In the genomic region with DNA sequence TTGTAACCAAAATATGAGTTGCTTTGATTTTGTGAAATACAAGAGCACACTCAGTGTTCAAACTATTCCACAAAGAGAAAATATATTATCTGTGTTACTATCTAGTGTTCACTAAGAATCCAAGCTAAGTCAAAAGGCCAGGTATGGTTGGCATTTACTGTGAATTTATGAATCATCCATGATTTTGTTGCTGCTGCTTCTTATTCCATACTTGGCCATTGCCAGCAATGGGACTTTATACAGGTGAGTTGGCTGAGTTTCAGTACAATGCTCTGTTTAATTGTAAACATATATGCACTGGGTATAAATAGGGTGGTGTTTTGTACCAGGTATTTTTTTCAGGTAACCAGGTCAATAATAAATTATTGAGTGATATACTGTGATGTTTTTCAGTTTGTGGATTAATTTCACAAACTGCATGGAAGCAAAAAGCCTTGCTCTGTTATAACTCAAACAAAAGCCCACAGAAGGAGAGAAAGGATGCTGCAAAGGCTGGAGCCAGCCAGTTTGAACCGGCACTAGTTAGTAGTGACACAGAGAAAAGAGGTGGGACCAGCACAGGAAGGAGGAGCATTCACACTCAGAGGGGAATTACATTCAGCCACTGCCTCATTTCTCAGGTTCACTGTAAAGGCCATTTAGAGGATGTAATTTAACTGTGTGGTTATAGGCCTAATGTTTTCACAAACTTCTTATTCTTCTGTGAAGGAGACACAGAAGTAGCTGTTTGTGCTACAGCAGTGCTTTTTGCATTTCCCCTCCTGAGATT, we compare ENCODE assay signal across 8 cellular contexts.
DNase-seq lines count a peak whose midpoint lies in the region; ATAC-seq, FAIRE-seq and TF ChIP-seq lines count a peak whose summit lies in the region.

No MANE protein-coding gene starts in this region.

- H3K9me3 ChIP-seq in CD4-positive, alpha-beta T cell (ENCODE audit: control insufficient read depth, low read length), result no peaks in the 10 kb centered on the region
- H3K9me3 ChIP-seq in GM12878 (replicated peaks; ENCODE audit: control insufficient read depth, insufficient read depth, low read length) (no peaks in the 10 kb centered on the region), mesodermal cell (ENCODE audit: control insufficient read depth, low read length) (no peaks in the 10 kb centered on the region), ascending aorta (no peaks in the 10 kb centered on the region)

- RAD21 ChIA-PET in GM12878 (lab: Charles Lee; ENCODE audit: unreplicated experiment), result interaction anchor here (0.6 to 6.2 kb wide), 4 partner anchors 8 to 444 kb away, joined by 3 to 32 read pairs (median 10); a partner anchor contains a TSS

- no peak overlapping the region for H3K4me2 ChIP-seq in GM12878 (ENCODE audit: control insufficient read depth, insufficient read depth)

- no peak for TF ChIP-seq RAD21 in GM12878 (IDR thresholded peaks at IDR 0.05; ENCODE audit: insufficient read depth, low read depth, low read length)

- no peak overlapping the region for H3K4me3 ChIP-seq in GM12878
- no peak overlapping the region for H3K4me3 ChIP-seq in mesodermal cell (ENCODE audit: extremely low read depth, insufficient read depth, low read length, poor library complexity, severe bottlenecking)
- no peak overlapping the region for H3K4me3 ChIP-seq in ascending aorta

- SMC1A ChIA-PET in GM12878 (lab: Charles Lee; ENCODE audit: uncharacterized antibody, unreplicated experiment), result interaction anchor here (1.0 to 3.0 kb wide), 6 partner anchors 9 to 479 kb away, joined by 3 to 18 read pairs (median 5); a partner anchor contains a TSS

- H3K4me1 ChIP-seq in GM12878 (ENCODE audit: control insufficient read depth, insufficient read depth, low read length) (no peaks in the 10 kb centered on the region), mesodermal cell (ENCODE audit: control insufficient read depth, insufficient read depth, low read length, poor library complexity, severe bottlenecking) (peaks cover 6% of the 10 kb centered on the region), ascending aorta (peaks cover 0 to 2% of the 10 kb centered on the region in 2 donors)

- no peaks in the 10 kb centered on the region for H3K79me2 ChIP-seq in GM12878 (ENCODE audit: control insufficient read depth, insufficient read depth, low read length)

- ATAC-seq in CD4-positive, alpha-beta T cell (ENCODE audit: poor library complexity), result peak; percentile 98
- ATAC-seq in GM19025 (IDR thresholded peaks at IDR 0.05; ENCODE audit: low read depth, unreplicated experiment), result peak; percentile 99
- peak; percentile 95 for ATAC-seq in HG03060 (IDR thresholded peaks at IDR 0.05; ENCODE audit: low read depth, unreplicated experiment)
- ATAC-seq in GM12878, result peak; percentile 100

- in situ Hi-C loops in GM12878 (cut with MboI), result no loop called here

- H3K36me3 ChIP-seq in GM12878 (ENCODE audit: control insufficient read depth in 2 of 2, insufficient read depth in 2 of 2, low read length in 1 of 2) (no peaks in the 10 kb centered on the region), mesodermal cell (ENCODE audit: control insufficient read depth, insufficient read depth, low read length) (no peaks in the 10 kb centered on the region), ascending aorta (no peaks in the 10 kb centered on the region)

- peak overlapping the region; percentile 62 for H2AFZ ChIP-seq in GM12878 (ENCODE audit: control insufficient read depth, low read depth, low read length)

- no peaks in the 10 kb centered on the region for H4K20me1 ChIP-seq in GM12878 (ENCODE audit: control insufficient read depth, insufficient read depth)

- peak overlapping the region; percentile 31 for H3K27ac Mint-ChIP-seq in CD4-positive, alpha-beta T cell

- peaks cover under 1% of the 10 kb centered on the region for H3K27me3 Mint-ChIP-seq in CD4-positive, alpha-beta T cell

- no peak overlapping the region for H3K9ac ChIP-seq in GM12878 (ENCODE audit: control insufficient read depth, insufficient read depth, low read length)

- intact Hi-C loops in CD4-positive, alpha-beta T cell (cut with DNase I, micrococcal nuclease), result no loop called here
- intact Hi-C loops in GM12878 (cut with micrococcal nuclease; ENCODE audit: unreplicated experiment) (loop anchor here (5.0 kb wide), 1 partner anchor 137 kb away; no protein-coding TSS in a partner anchor), ascending aorta (cut with DNase I) (no loop called here)

- TF ChIP-seq CTCF in CD4-positive, alpha-beta T cell (IDR thresholded peaks at IDR 0.05), result no peak
- TF ChIP-seq CTCF in GM12878 (IDR thresholded peaks at IDR 0.05 in 2 of 3, conservative IDR thresholded peaks at IDR 0.05 in 1 of 3; ENCODE audit: control insufficient read depth in 2 of 3, extremely low read depth in 1 of 3, insufficient read depth in 1 of 3, low read depth in 3 of 3, low read length in 3 of 3) (no peak), ascending aorta (IDR thresholded peaks at IDR 0.05) (no peak)

- peak in 5 of 10 experiments; percentile 1 to 18 (median 8) for DNase-seq in CD4-positive, alpha-beta T cell
- peak; percentile 22 to 35 for DNase-seq in NCI-H446 (lab: John Stamatoyannopoulos, UW)
- peak; percentile 73 for DNase-seq in GM12878 (ENCODE audit: low read depth, low spot score)
- DNase-seq in urothelium cell line (ENCODE audit: low spot score), result peak; percentile 9
- no peak for DNase-seq in ascending aorta (ENCODE audit: low spot score in 2 of 2)

- H3K36me3 Mint-ChIP-seq in CD4-positive, alpha-beta T cell (ENCODE audit: low read depth), result no peaks in the 10 kb centered on the region

- H3K27me3 ChIP-seq in CD4-positive, alpha-beta T cell (ENCODE audit: control insufficient read depth, insufficient read depth, low read length), result no peaks in the 10 kb centered on the region
- H3K27me3 ChIP-seq in GM12878 (replicated peaks in 1 of 2; ENCODE audit: control insufficient read depth in 2 of 2, insufficient read depth in 2 of 2, low read length in 1 of 2), result no peaks in the 10 kb centered on the region
- H3K27me3 ChIP-seq in ascending aorta, result no peaks in the 10 kb centered on the region

- H3K27ac ChIP-seq in CD4-positive, alpha-beta T cell (ENCODE audit: low read depth, low read length), result no peak overlapping the region
- H3K27ac ChIP-seq in GM12878 (ENCODE audit: control insufficient read depth, insufficient read depth) (no peak overlapping the region), mesodermal cell (ENCODE audit: low read depth, low read length, severe bottlenecking) (peak overlapping the region; percentile 64), ascending aorta (no peak overlapping the region)

- TF ChIP-seq EP300 in GM12878 (IDR thresholded peaks at IDR 0.05; ENCODE audit: borderline replicate concordance in 1 of 2, control insufficient read depth in 1 of 2, low read depth in 2 of 2, low read length in 2 of 2), result no peak

- peaks cover 13% of the 10 kb centered on the region for H3K4me1 Mint-ChIP-seq in CD4-positive, alpha-beta T cell (ENCODE audit: low read depth)

- H3K9me3 Mint-ChIP-seq in CD4-positive, alpha-beta T cell, result no peaks in the 10 kb centered on the region

- H3K4me3 Mint-ChIP-seq in CD4-positive, alpha-beta T cell, result no peak overlapping the region

- peak; percentile 92 for FAIRE-seq in GM12878 (lab: Jason Lieb, UNC)
- FAIRE-seq in urothelium cell line (lab: Jason Lieb, UNC), result no peak

- WGBS in GM12878 (ENCODE audit: insufficient coverage, insufficient replicate concordance, low lambda C conversion rate, missing lambda C conversion rate), result 7% methylated on average over 1 of the region's 1 CpG
- 11 to 22% methylated on average over 1 of the region's 1 CpG for WGBS in mesodermal cell (ENCODE audit: insufficient coverage in 2 of 2), 2 experiments

- no TSS peak for BruUV-seq in GM12878 (replicated peaks; lab: Mats Ljungman, UMichigan)

- CTCF ChIA-PET in CD4-positive, alpha-beta T cell (lab: Charles Lee), result interaction anchor here (1.3 kb wide), 1 partner anchor 8 kb away, joined by 3 read pairs; no protein-coding TSS in a partner anchor
- CTCF ChIA-PET in GM12878 (lab: Yijun Ruan, JAX), result interaction anchor here (1.1 to 4.4 kb wide), 2 partner anchors 8 to 445 kb away, joined by 5 to 25 read pairs; no protein-coding TSS in a partner anchor

- POLR2A ChIA-PET in CD4-positive, alpha-beta T cell (lab: Charles Lee), result interaction anchor here (1.1 kb wide), 1 partner anchor 443 kb away, joined by 5 read pairs; a partner anchor contains a TSS
- POLR2A ChIA-PET in GM12878 (lab: Charles Lee), result interaction anchor here (1.1 to 1.7 kb wide), 3 partner anchors 11 to 443 kb away, joined by 3 to 11 read pairs (median 3); a partner anchor contains a TSS

- TF ChIP-seq POLR2A in GM12878 (IDR thresholded peaks at IDR 0.05; ENCODE audit: low read depth, low read length), result no peak

TF ChIP-seq in GM12878, 131 proteins besides CTCF, POLR2A, EP300 and RAD21 (continues in another document):
- TF ChIP-seq, protein P1, sequence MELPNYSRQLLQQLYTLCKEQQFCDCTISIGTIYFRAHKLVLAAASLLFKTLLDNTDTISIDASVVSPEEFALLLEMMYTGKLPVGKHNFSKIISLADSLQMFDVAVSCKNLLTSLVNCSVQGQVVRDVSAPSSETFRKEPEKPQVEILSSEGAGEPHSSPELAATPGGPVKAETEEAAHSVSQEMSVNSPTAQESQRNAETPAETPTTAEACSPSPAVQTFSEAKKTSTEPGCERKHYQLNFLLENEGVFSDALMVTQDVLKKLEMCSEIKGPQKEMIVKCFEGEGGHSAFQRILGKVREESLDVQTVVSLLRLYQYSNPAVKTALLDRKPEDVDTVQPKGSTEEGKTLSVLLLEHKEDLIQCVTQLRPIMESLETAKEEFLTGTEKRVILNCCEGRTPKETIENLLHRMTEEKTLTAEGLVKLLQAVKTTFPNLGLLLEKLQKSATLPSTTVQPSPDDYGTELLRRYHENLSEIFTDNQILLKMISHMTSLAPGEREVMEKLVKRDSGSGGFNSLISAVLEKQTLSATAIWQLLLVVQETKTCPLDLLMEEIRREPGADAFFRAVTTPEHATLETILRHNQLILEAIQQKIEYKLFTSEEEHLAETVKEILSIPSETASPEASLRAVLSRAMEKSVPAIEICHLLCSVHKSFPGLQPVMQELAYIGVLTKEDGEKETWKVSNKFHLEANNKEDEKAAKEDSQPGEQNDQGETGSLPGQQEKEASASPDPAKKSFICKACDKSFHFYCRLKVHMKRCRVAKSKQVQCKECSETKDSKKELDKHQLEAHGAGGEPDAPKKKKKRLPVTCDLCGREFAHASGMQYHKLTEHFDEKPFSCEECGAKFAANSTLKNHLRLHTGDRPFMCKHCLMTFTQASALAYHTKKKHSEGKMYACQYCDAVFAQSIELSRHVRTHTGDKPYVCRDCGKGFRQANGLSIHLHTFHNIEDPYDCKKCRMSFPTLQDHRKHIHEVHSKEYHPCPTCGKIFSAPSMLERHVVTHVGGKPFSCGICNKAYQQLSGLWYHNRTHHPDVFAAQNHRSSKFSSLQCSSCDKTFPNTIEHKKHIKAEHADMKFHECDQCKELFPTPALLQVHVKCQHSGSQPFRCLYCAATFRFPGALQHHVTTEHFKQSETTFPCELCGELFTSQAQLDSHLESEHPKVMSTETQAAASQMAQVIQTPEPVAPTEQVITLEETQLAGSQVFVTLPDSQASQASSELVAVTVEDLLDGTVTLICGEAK (IDR thresholded peaks at IDR 0.05; ENCODE audit: borderline replicate concordance), result no peak; the same call in 1 of the 2 replicates
- peak; percentile 39; the same call in 1 of the 2 replicates for TF ChIP-seq MTA2 (IDR thresholded peaks at IDR 0.05; ENCODE audit: low read depth)
- TF ChIP-seq KDM1A (IDR thresholded peaks at IDR 0.05; ENCODE audit: borderline replicate concordance), result no peak
- TF ChIP-seq SMARCA5 (IDR thresholded peaks at IDR 0.05), result no peak

Comparison
In these comparisons a context has a peak if more than half of its experiments do, and no peak if none do; other contexts are left out.
1. DNase-seq: peak in NCI-H446 (2 of 2), GM12878 (single experiment) and urothelium cell line (single experiment); none in ascending aorta (0 of 2).
2. Peak in every context shown above with its lines, with median percentiles within 50 percentile points of each other: ATAC-seq.